ENCODE assay signal across 9 cellular contexts in genomic region chr5:176837707-176838115, GRCh38. TPM values are rescaled to one million over a fixed set of nuclear protein-coding genes. Genes with fewer than 3 reads are reported as not detected.
DNase-seq lines count a peak whose midpoint lies in the region; ATAC-seq and TF ChIP-seq lines count a peak whose summit lies in the region.
"Had no signal": no experiment of that assay in that cellular context is flagged by ENCODE, and none has a peak within 500 bp of the region (broad histone marks: within the 10 kb centered on the region; RNA-seq: fewer than 3 reads in every experiment).

No MANE protein-coding gene starts in this region.

- H3K27ac Mint-ChIP-seq in naive thymus-derived CD4-positive, alpha-beta T cell, result no peak overlapping the region
- H3K27ac Mint-ChIP-seq: stimulated activated naive CD8-positive, alpha-beta T cell treated with anti-CD3 and anti-CD28 coated beads, Interleukin-15, Interleukin-2, amounts not matched to agents 100 ng/mL and 50 ng/mL, for 24 hours had no signal

- H3K4me1 Mint-ChIP-seq in naive thymus-derived CD4-positive, alpha-beta T cell, result no peaks in the 10 kb centered on the region

- no peaks in the 10 kb centered on the region for H3K27me3 ChIP-seq in naive thymus-derived CD4-positive, alpha-beta T cell (ENCODE audit: control insufficient read depth in 2 of 2, insufficient read depth in 2 of 2, low read length in 2 of 2)

- TF ChIP-seq CTCF in epithelial cell of proximal tubule (conservative IDR thresholded peaks at IDR 0.05; ENCODE audit: low read depth, low read length), result no peak

- peak; percentile 75 for DNase-seq in Caki2 (ENCODE audit: low read depth)
- peak; percentile 91 for DNase-seq in NCI-H460 (ENCODE audit: extremely low read depth, low read depth)
- peak; percentile 87 for DNase-seq in activated CD8-positive, alpha-beta memory T cell treated with anti-CD3 and anti-CD28 coated beads, Interleukin-2, amount 50 U/mL, for 48 hours
- DNase-seq in epithelial cell of proximal tubule (ENCODE audit: low read depth), result peak; percentile 16
- DNase-seq in naive thymus-derived CD4-positive, alpha-beta T cell, result peak; percentile 35 to 81 (median 68)
- peak; percentile 25 to 51 for DNase-seq in stimulated activated CD8-positive, alpha-beta memory T cell treated with anti-CD3 and anti-CD28 coated beads, Interleukin-7, amount 100 ng/mL, for 48 hours (ENCODE audit: extremely low read depth in 1 of 2, low read depth in 1 of 2)

- intact Hi-C loops in naive thymus-derived CD4-positive, alpha-beta T cell (cut with micrococcal nuclease), result no loop called here

- CTCF ChIA-PET in naive thymus-derived CD4-positive, alpha-beta T cell (lab: Charles Lee), result no interaction called here

- POLR2A ChIA-PET in naive thymus-derived CD4-positive, alpha-beta T cell (lab: Charles Lee), result no interaction called here

- no peak overlapping the region for H3K4me3 Mint-ChIP-seq in naive thymus-derived CD4-positive, alpha-beta T cell
- H3K4me3 Mint-ChIP-seq: stimulated activated naive CD8-positive, alpha-beta T cell treated with anti-CD3 and anti-CD28 coated beads, Interleukin-15, Interleukin-2, amounts not matched to agents 100 ng/mL and 50 ng/mL, for 24 hours had no signal

- no peak overlapping the region for H3K27ac ChIP-seq in naive thymus-derived CD4-positive, alpha-beta T cell (ENCODE audit: low read depth, low read length)

- H3K27me3 Mint-ChIP-seq in naive thymus-derived CD4-positive, alpha-beta T cell, result peaks cover 2 to 50% (median 38%) of the 10 kb centered on the region in 5 donors

- no peaks in the 10 kb centered on the region for H3K9me3 ChIP-seq in naive thymus-derived CD4-positive, alpha-beta T cell (ENCODE audit: control insufficient read depth in 2 of 3, low read length in 3 of 3)

- in situ Hi-C loops in Caki2 (cut with HindIII; ENCODE audit: low pct_unique_long_range_greater_than_20kb, low sequenced_read_pairs), result no loop called here

- peaks cover 0 to 7% (median 0%) of the 10 kb centered on the region in 5 donors for H3K36me3 Mint-ChIP-seq in naive thymus-derived CD4-positive, alpha-beta T cell

- H3K4me3 ChIP-seq in epithelial cell of proximal tubule (ENCODE audit: low read depth, low read length), result no peak overlapping the region
- H3K4me3 ChIP-seq in naive thymus-derived CD4-positive, alpha-beta T cell (ENCODE audit: low read length), result no peak overlapping the region

- peak; percentile 95 for ATAC-seq in naive thymus-derived CD4-positive, alpha-beta T cell
- ATAC-seq in HG02759 (IDR thresholded peaks at IDR 0.05; ENCODE audit: unreplicated experiment) (no peak), GM19023 (IDR thresholded peaks at IDR 0.05; ENCODE audit: unreplicated experiment) (no peak)

- H3K9me3 Mint-ChIP-seq in naive thymus-derived CD4-positive, alpha-beta T cell, result peaks cover 0 to 9% (median 0%) of the 10 kb centered on the region in 11 donors
- H3K9me3 Mint-ChIP-seq: stimulated activated naive CD8-positive, alpha-beta T cell treated with anti-CD3 and anti-CD28 coated beads, Interleukin-15, Interleukin-2, amounts not matched to agents 100 ng/mL and 50 ng/mL, for 24 hours had no signal

- no peaks in the 10 kb centered on the region for H3K4me1 ChIP-seq in naive thymus-derived CD4-positive, alpha-beta T cell (ENCODE audit: control insufficient read depth in 2 of 2, insufficient read depth in 2 of 2, low read length in 2 of 2)

- no peaks in the 10 kb centered on the region for H3K36me3 ChIP-seq in naive thymus-derived CD4-positive, alpha-beta T cell (ENCODE audit: control insufficient read depth in 2 of 3, insufficient read depth in 3 of 3, low read length in 3 of 3)

RNA-seq across cellular contexts. Expression of gene UNC5A, which starts 27.4 kb away (rescaled TPM):
- 4.1 and 6.8 TPM in 2 replicates for total RNA-seq in Caki2 (2014; rRNA removed; shearing (Covaris generic); ENCODE audit: low replicate concordance)
- not detected in 2 replicates for total RNA-seq in NCI-H460 (2014; rRNA removed; shearing (Covaris generic))
- polyA plus RNA-seq in NCI-H460 (2014; cell fraction: nucleus; rRNA removed), result 0.18 and 0.19 TPM in 2 replicates
- total RNA-seq in epithelial cell of proximal tubule, result 0.07 and 1.2 TPM in 2 replicates
- not detected for total RNA-seq in naive thymus-derived CD4-positive, alpha-beta T cell
- polyA plus RNA-seq in naive thymus-derived CD4-positive, alpha-beta T cell, result not detected

Comparison
In these comparisons a context has a peak if more than half of its experiments do, and no peak if none do; other contexts are left out.
1. DNase-seq: peak in every context shown above with its lines; median percentile 91 in NCI-H460; 87 in activated CD8-positive, alpha-beta memory T cell treated with anti-CD3 and anti-CD28 coated beads, Interleukin-2, amount 50 U/mL, for 48 hours; 75 in Caki2; 68 in naive thymus-derived CD4-positive, alpha-beta T cell; 38 in stimulated activated CD8-positive, alpha-beta memory T cell treated with anti-CD3 and anti-CD28 coated beads, Interleukin-7, amount 100 ng/mL, for 48 hours; 16 in epithelial cell of proximal tubule.